8 cellular contexts compared by ENCODE assay signal in the genomic region with DNA sequence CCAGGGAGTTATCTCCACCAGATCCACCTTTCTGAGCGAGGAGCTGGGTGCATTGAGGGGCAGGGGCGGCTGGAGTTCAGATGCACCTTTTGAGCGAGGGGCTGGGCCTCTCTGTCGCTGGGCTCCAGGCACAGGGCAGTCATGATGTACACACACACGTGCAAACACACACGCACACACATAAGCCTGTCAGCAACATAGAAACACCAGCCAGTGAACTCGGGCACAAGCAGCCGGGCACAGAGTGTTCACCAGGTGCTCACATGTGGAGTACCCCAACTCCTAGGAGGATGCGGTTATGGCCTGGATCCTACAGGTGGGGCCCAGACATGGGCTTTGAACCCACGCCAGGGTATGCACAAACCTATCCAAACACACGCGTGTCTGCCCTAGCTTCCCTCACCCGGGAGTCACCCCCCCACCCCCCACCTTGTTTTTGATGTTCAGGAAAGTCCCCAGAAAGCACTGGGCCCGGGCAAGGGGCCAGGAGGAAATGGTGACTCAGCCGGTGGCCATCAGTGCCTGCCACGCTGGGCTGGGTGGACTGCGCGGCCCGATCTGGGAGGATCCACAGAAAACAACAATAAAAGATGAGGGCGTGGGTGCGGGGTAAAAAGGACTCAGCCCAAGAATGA. TPM values are rescaled to one million over a fixed set of nuclear protein-coding genes. Genes with fewer than 3 reads are reported as not detected.
DNase-seq lines count a peak whose midpoint lies in the region; ATAC-seq and TF ChIP-seq lines count a peak whose summit lies in the region.

No MANE protein-coding gene starts in this region.

- peak overlapping the region; percentile 78 for H3K4me3 Mint-ChIP-seq in CD4-positive, alpha-beta T cell
- peak overlapping the region; percentile 73 for H3K4me3 Mint-ChIP-seq in activated T-helper 2 cell treated with anti-CD3 and anti-CD28 coated beads, Interferon-gamma antibody, Interleukin-2, Interleukin-4, amounts not matched to agents 10 μg/mL and 5 μg/mL and 100 μg/mL, durations not matched to agents 14 hours and 24 hours and 36 hours (ENCODE audit: low read depth)

- intact Hi-C loops in CD4-positive, alpha-beta T cell (cut with DNase I, micrococcal nuclease): no loop called here
- intact Hi-C loops in activated T-helper 2 cell treated with anti-CD3 and anti-CD28 coated beads, Interferon-gamma antibody, Interleukin-2, Interleukin-4, amounts not matched to agents 10 μg/mL and 5 μg/mL and 100 μg/mL, durations not matched to agents 14 hours and 24 hours and 36 hours (cut with micrococcal nuclease): no loop called here

- H3K27ac Mint-ChIP-seq in CD4-positive, alpha-beta T cell: peak overlapping the region; percentile 94
- peak overlapping the region; percentile 92 for H3K27ac Mint-ChIP-seq in activated T-helper 2 cell treated with anti-CD3 and anti-CD28 coated beads, Interferon-gamma antibody, Interleukin-2, Interleukin-4, amounts not matched to agents 10 μg/mL and 5 μg/mL and 100 μg/mL, durations not matched to agents 14 hours and 24 hours and 36 hours

- H3K27me3 ChIP-seq in CD4-positive, alpha-beta T cell (ENCODE audit: control insufficient read depth, insufficient read depth, low read length): no peaks in the 10 kb centered on the region
- H3K27me3 ChIP-seq in foreskin keratinocyte: no peaks in the 10 kb centered on the region

- peak; percentile 58 to 88 (median 74) for DNase-seq in CD4-positive, alpha-beta T cell
- DNase-seq in NCI-H69 (lab: John Stamatoyannopoulos, UW) (peak; percentile 40), foreskin keratinocyte (peak in 1 of 2 donors; percentile 42), pulmonary artery endothelial cell (ENCODE audit: low read depth, low spot score) (peak; percentile 81), NCI-H146 treated with DMSO at 0.1 percent for 48 hours (lab: John Stamatoyannopoulos, UW; ENCODE audit: unreplicated experiment) (no peak), NCI-H2107 (lab: John Stamatoyannopoulos, UW) (no peak), SIG-M5 (lab: John Stamatoyannopoulos, UW) (no peak)
- DNase-seq in activated T-helper 2 cell treated with anti-CD3 and anti-CD28 coated beads, Interferon-gamma antibody, Interleukin-2, Interleukin-4, amounts not matched to agents 10 μg/mL and 5 μg/mL and 100 μg/mL, durations not matched to agents 14 hours and 24 hours and 36 hours (ENCODE audit: low spot score): no peak

- CTCF ChIA-PET in CD4-positive, alpha-beta T cell (lab: Charles Lee): interaction anchor here (1.0 to 1.4 kb wide), 3 partner anchors 21 to 83 kb away, joined by 4 read pairs; no protein-coding TSS in a partner anchor

- H3K9me3 ChIP-seq in CD4-positive, alpha-beta T cell (ENCODE audit: control insufficient read depth, low read length): no peaks in the 10 kb centered on the region

- H3K4me1 Mint-ChIP-seq in CD4-positive, alpha-beta T cell (ENCODE audit: low read depth): peaks cover 69% of the 10 kb centered on the region
- H3K4me1 Mint-ChIP-seq in activated T-helper 2 cell treated with anti-CD3 and anti-CD28 coated beads, Interferon-gamma antibody, Interleukin-2, Interleukin-4, amounts not matched to agents 10 μg/mL and 5 μg/mL and 100 μg/mL, durations not matched to agents 14 hours and 24 hours and 36 hours (ENCODE audit: low read depth): peaks cover 47% of the 10 kb centered on the region

- no peak for TF ChIP-seq CTCF in CD4-positive, alpha-beta T cell (IDR thresholded peaks at IDR 0.05)
- no peak for TF ChIP-seq CTCF in foreskin keratinocyte (conservative IDR thresholded peaks at IDR 0.05)

- peaks cover 9% of the 10 kb centered on the region for H3K4me1 ChIP-seq in foreskin keratinocyte

- no peaks in the 10 kb centered on the region for H3K27me3 Mint-ChIP-seq in CD4-positive, alpha-beta T cell
- no peaks in the 10 kb centered on the region for H3K27me3 Mint-ChIP-seq in activated T-helper 2 cell treated with anti-CD3 and anti-CD28 coated beads, Interferon-gamma antibody, Interleukin-2, Interleukin-4, amounts not matched to agents 10 μg/mL and 5 μg/mL and 100 μg/mL, durations not matched to agents 14 hours and 24 hours and 36 hours (ENCODE audit: low read depth)

- H3K36me3 Mint-ChIP-seq in CD4-positive, alpha-beta T cell (ENCODE audit: low read depth): no peaks in the 10 kb centered on the region
- no peaks in the 10 kb centered on the region for H3K36me3 Mint-ChIP-seq in activated T-helper 2 cell treated with anti-CD3 and anti-CD28 coated beads, Interferon-gamma antibody, Interleukin-2, Interleukin-4, amounts not matched to agents 10 μg/mL and 5 μg/mL and 100 μg/mL, durations not matched to agents 14 hours and 24 hours and 36 hours (ENCODE audit: low read depth)

- H3K27ac ChIP-seq in CD4-positive, alpha-beta T cell (ENCODE audit: low read depth, low read length): peak overlapping the region; percentile 58
- H3K27ac ChIP-seq in foreskin keratinocyte: no peak overlapping the region

- POLR2A ChIA-PET in CD4-positive, alpha-beta T cell (lab: Charles Lee): interaction anchor here (1.0 to 1.1 kb wide), 2 partner anchors 13 to 24 kb away, joined by 6 to 8 read pairs; a partner anchor contains a TSS

- ATAC-seq in CD4-positive, alpha-beta T cell (ENCODE audit: poor library complexity): peak; percentile 15
- peak; percentile 47 for ATAC-seq in foreskin keratinocyte

- H3K9me3 Mint-ChIP-seq in CD4-positive, alpha-beta T cell: no peaks in the 10 kb centered on the region
- H3K9me3 Mint-ChIP-seq in activated T-helper 2 cell treated with anti-CD3 and anti-CD28 coated beads, Interferon-gamma antibody, Interleukin-2, Interleukin-4, amounts not matched to agents 10 μg/mL and 5 μg/mL and 100 μg/mL, durations not matched to agents 14 hours and 24 hours and 36 hours: no peaks in the 10 kb centered on the region

RNA-seq across cellular contexts. Expression of a gene that starts 13.3 kb away (rescaled TPM):
- total RNA-seq in CD4-positive, alpha-beta T cell: 100 to 1,000 TPM; 325 to 341 TPM
- 39.2 and 40.5 TPM in 2 replicates for total RNA-seq in activated T-helper 2 cell treated with anti-CD3 and anti-CD28 coated beads, Interferon-gamma antibody, Interleukin-2, Interleukin-4, amounts not matched to agents 10 μg/mL and 5 μg/mL and 100 μg/mL, durations not matched to agents 14 hours and 24 hours and 36 hours
- 3.8 and 4.7 TPM in 2 replicates for total RNA-seq in foreskin keratinocyte
- polyA plus RNA-seq in foreskin keratinocyte: 4.6 and 4.7 TPM in 2 replicates
- total RNA-seq in pulmonary artery endothelial cell: 10.3 and 15.5 TPM in 2 replicates

RNA-seq across cellular contexts. Expression of a gene that starts 54.3 kb away (rescaled TPM):
- total RNA-seq in CD4-positive, alpha-beta T cell: not detected
- 0.14 and 0.16 TPM in 2 replicates for total RNA-seq in activated T-helper 2 cell treated with anti-CD3 and anti-CD28 coated beads, Interferon-gamma antibody, Interleukin-2, Interleukin-4, amounts not matched to agents 10 μg/mL and 5 μg/mL and 100 μg/mL, durations not matched to agents 14 hours and 24 hours and 36 hours
- total RNA-seq in foreskin keratinocyte: not detected in 2 replicates
- polyA plus RNA-seq in foreskin keratinocyte: 0.02 and 0.03 TPM in 2 replicates
- under 0.01 TPM in 1 of 2 replicates, not detected in the other for total RNA-seq in pulmonary artery endothelial cell

Comparison
In these comparisons a context has a peak if more than half of its experiments do, and no peak if none do; other contexts are left out.
1. DNase-seq: peak in CD4-positive, alpha-beta T cell (10 of 10), NCI-H69 (single experiment) and pulmonary artery endothelial cell (single experiment); none in activated T-helper 2 cell treated with anti-CD3 and anti-CD28 coated beads, Interferon-gamma antibody, Interleukin-2, Interleukin-4, amounts not matched to agents 10 μg/mL and 5 μg/mL and 100 μg/mL, durations not matched to agents 14 hours and 24 hours and 36 hours (single experiment), NCI-H146 treated with DMSO at 0.1 percent for 48 hours (single experiment), NCI-H2107 (single experiment) and SIG-M5 (single experiment).